30 cellular contexts compared by ENCODE assay signal in the genomic region with DNA sequence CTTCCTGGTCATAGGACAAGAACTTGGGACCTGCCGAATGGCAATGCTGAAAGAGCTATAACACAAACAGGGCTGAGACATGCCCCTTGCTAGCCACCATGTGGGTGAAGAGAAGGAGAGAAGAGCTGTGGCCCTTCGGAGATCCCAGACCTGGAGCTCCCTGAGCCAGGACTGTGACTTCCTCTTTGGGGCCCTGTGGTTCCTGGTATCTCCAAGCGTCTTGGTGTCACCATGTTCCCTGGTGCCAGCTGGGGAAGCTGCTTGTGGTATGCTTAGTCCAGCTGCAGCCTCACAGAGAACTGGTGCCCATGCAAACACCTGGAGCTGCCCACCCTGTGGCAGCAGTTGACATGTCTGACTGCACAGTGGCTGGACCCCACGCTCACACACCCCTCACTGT.
"Had no signal": no experiment of that assay in that cellular context is flagged by ENCODE, and none has a peak within 500 bp of the region (broad histone marks: within the 10 kb centered on the region; RNA-seq: fewer than 3 reads in every experiment).

No MANE protein-coding gene starts in this region.

- H3K27ac Mint-ChIP-seq: activated B cell treated with CpG ODN at 0.5 μM for 24 hours; activated CD4-positive, alpha-beta memory T cell treated with anti-CD3 and anti-CD28 coated beads for 36 hours; activated CD8-positive, alpha-beta memory T cell treated with anti-CD3 and anti-CD28 coated beads, Interleukin-2, amount 10 ng/mL, durations not matched to agents 7 days and 5 days; activated CD8-positive, alpha-beta T cell treated with anti-CD3 and anti-CD28 coated beads, Interleukin-2, amount 10 ng/mL, durations not matched to agents 7 days and 5 days; activated naive CD8-positive, alpha-beta T cell; activated T-helper 17 cell treated with anti-CD3 and anti-CD28 coated beads, Interleukin-2, amount 50 U/mL, for 72 hours; effector memory CD8-positive, alpha-beta T cell had no signal

- H3K4me1 Mint-ChIP-seq: activated B cell treated with CpG ODN at 0.5 μM for 24 hours; activated CD8-positive, alpha-beta memory T cell treated with anti-CD3 and anti-CD28 coated beads, Interleukin-2, amount 10 ng/mL, durations not matched to agents 7 days and 5 days; activated T-helper 17 cell treated with anti-CD3 and anti-CD28 coated beads, Interleukin-2, amount 50 U/mL, for 72 hours had no signal

- H3K4me3 Mint-ChIP-seq: activated B cell treated with CpG ODN at 0.5 μM for 24 hours; activated CD4-positive, alpha-beta memory T cell treated with anti-CD3 and anti-CD28 coated beads for 36 hours; activated CD8-positive, alpha-beta memory T cell treated with anti-CD3 and anti-CD28 coated beads, Interleukin-2, amount 10 ng/mL, durations not matched to agents 7 days and 5 days; activated CD8-positive, alpha-beta T cell treated with anti-CD3 and anti-CD28 coated beads, Interleukin-2, amount 10 ng/mL, durations not matched to agents 7 days and 5 days; activated naive CD8-positive, alpha-beta T cell; activated T-helper 17 cell treated with anti-CD3 and anti-CD28 coated beads, Interleukin-2, amount 50 U/mL, for 72 hours; effector memory CD8-positive, alpha-beta T cell had no signal

- H3K27ac ChIP-seq: esophagus muscularis mucosa, foreskin keratinocyte, gastrocnemius medialis, WERI-Rb-1 had no signal

- H3K36me3 ChIP-seq: esophagus muscularis mucosa, gastrocnemius medialis, WERI-Rb-1 had no signal

- H3K27me3 ChIP-seq: esophagus muscularis mucosa, foreskin keratinocyte, gastrocnemius medialis had no signal

- H3K9me3 ChIP-seq: esophagus muscularis mucosa, gastrocnemius medialis had no signal

- H3K27me3 Mint-ChIP-seq: activated B cell treated with CpG ODN at 0.5 μM for 24 hours; activated CD4-positive, alpha-beta memory T cell treated with anti-CD3 and anti-CD28 coated beads for 36 hours; activated CD8-positive, alpha-beta memory T cell treated with anti-CD3 and anti-CD28 coated beads, Interleukin-2, amount 10 ng/mL, durations not matched to agents 7 days and 5 days; activated naive CD8-positive, alpha-beta T cell had no signal

- H3K9me3 Mint-ChIP-seq: activated CD4-positive, alpha-beta memory T cell treated with anti-CD3 and anti-CD28 coated beads for 36 hours; effector memory CD8-positive, alpha-beta T cell had no signal

- H3K36me3 Mint-ChIP-seq: activated CD4-positive, alpha-beta memory T cell treated with anti-CD3 and anti-CD28 coated beads for 36 hours; activated CD8-positive, alpha-beta memory T cell treated with anti-CD3 and anti-CD28 coated beads, Interleukin-2, amount 10 ng/mL, durations not matched to agents 7 days and 5 days; activated naive CD8-positive, alpha-beta T cell had no signal

- H3K4me3 ChIP-seq: esophagus muscularis mucosa, gastrocnemius medialis had no signal

- H3K4me1 ChIP-seq: esophagus muscularis mucosa, foreskin keratinocyte, gastrocnemius medialis had no signal

- DNase-seq: activated B cell treated with CpG ODN at 0.5 μM for 24 hours; activated CD4-positive, alpha-beta memory T cell treated with anti-CD3 and anti-CD28 coated beads for 36 hours; activated CD4-positive, alpha-beta T cell treated with anti-CD3 and anti-CD28 coated beads for 48 hours; activated CD4-positive, alpha-beta T cell treated with anti-CD3 and anti-CD28 coated beads, Interleukin-2, amount 50 U/mL, for 1 hour; activated CD8-positive, alpha-beta memory T cell treated with anti-CD3 and anti-CD28 coated beads, Interleukin-2, amount 10 ng/mL, durations not matched to agents 7 days and 5 days; activated CD8-positive, alpha-beta memory T cell treated with anti-CD3 and anti-CD28 coated beads, Interleukin-2, amount 50 U/mL, for 4 hours; activated CD8-positive, alpha-beta T cell treated with anti-CD3 and anti-CD28 coated beads, Interleukin-2, amount 10 ng/mL, durations not matched to agents 7 days and 5 days; activated effector memory CD4-positive, alpha-beta T cell treated with Interleukin-2 at 50 U/mL for 16 hours; activated gamma-delta T cell treated with Interleukin-2 at 50 U/mL for 16 hours; activated naive CD4-positive, alpha-beta T cell treated with anti-CD3 and anti-CD28 coated beads, Interleukin-2, amount 50 U/mL, for 16 hours; activated naive CD4-positive, alpha-beta T cell treated with Interleukin-2 at 50 U/mL for 16 hours; activated T-cell treated with anti-CD3 and anti-CD28 coated beads, Interleukin-2, amount 50 U/mL, for 1 hour; activated T-cell treated with anti-CD3 and anti-CD28 coated beads, Interleukin-2, amount 50 U/mL, for 48 hours; amniotic stem cell; anterior cingulate cortex; caudate nucleus; cortex of kidney; dermis blood vessel endothelial cell; effector CD4-positive, alpha-beta T cell; effector memory CD8-positive, alpha-beta T cell; erythroblast; foreskin keratinocyte; gastrocnemius medialis; glutamatergic neuron; T-helper 2 cell; WERI-Rb-1 had no signal

- ATAC-seq: activated CD4-positive, CD25-positive, alpha-beta regulatory T cell treated with anti-CD3 and anti-CD28 coated beads, Interleukin-2, amount 50 U/mL, for 24 hours; activated CD8-positive, alpha-beta memory T cell treated with anti-CD3 and anti-CD28 coated beads, Interleukin-2, amount 10 ng/mL, durations not matched to agents 7 days and 5 days; activated CD8-positive, alpha-beta T cell treated with anti-CD3 and anti-CD28 coated beads, Interleukin-2, amount 10 ng/mL, durations not matched to agents 7 days and 5 days; activated T-helper 17 cell treated with anti-CD3 and anti-CD28 coated beads, Interleukin-2, amount 50 U/mL, for 72 hours; effector memory CD8-positive, alpha-beta T cell; foreskin keratinocyte; gastrocnemius medialis had no signal
